Comparison of ENCODE assay signal across 1 cellular context in genomic region chr4:87313756-87314155, GRCh38.
TF ChIP-seq lines count a peak whose summit lies in the region.

No MANE protein-coding gene starts in this region.

TF ChIP-seq in GM23338, 12 proteins besides CTCF, POLR2A, EP300 and RAD21 (continued from another document):
- TF ChIP-seq ZNF462 (CRISPR knock-in tag; IDR thresholded peaks at IDR 0.05) (no peak), ETS1 (IDR thresholded peaks at IDR 0.05) (no peak), NANOG (IDR thresholded peaks at IDR 0.05; ENCODE audit: borderline replicate concordance) (no peak), EZH2phosphoT487 (IDR thresholded peaks at IDR 0.05; ENCODE audit: unreplicated experiment) (no peak), POLR2AphosphoS5 (IDR thresholded peaks at IDR 0.05; ENCODE audit: low read depth) (no peak), JUNB (IDR thresholded peaks at IDR 0.05; ENCODE audit: unreplicated experiment) (no peak), EZH2 (IDR thresholded peaks at IDR 0.05; ENCODE audit: low read depth, unreplicated experiment) (no peak)
